ENCODE assay signal across 11 cellular contexts in the genomic region with DNA sequence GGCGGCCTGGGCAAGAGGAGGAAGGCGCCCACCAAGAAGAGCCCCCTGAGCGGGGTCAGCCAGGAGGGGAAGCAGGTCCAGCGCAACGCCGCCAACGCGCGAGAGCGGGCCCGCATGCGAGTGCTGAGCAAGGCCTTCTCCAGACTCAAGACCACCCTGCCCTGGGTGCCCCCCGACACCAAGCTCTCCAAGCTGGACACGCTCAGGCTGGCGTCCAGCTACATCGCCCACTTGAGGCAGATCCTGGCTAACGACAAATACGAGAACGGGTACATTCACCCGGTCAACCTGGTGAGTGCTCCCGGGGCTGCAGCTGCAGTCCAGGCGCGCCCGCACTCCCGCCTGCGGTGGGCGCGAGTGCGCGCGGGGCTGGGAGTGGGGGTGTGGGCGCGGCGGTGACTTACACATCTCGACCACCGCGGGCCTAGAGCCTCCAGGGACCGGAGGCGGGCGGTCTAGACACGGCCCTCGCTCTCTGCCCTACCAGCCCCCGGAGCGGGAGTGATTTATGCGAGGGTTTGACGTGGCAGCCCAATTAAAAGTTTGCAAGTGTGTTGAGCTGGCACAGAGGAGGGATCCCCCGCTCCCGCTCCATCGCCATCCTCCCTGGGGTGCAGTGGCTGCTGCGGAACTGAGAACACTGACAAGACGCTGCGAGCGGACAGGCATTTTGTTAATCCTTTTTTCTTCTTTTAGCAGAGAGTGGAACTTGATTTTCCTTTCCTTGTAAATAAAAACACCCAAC. TPM values are rescaled to one million over a fixed set of nuclear protein-coding genes. Genes with fewer than 3 reads are reported as not detected.
DNase-seq lines count a peak whose midpoint lies in the region; ATAC-seq, FAIRE-seq and TF ChIP-seq lines count a peak whose summit lies in the region.
"Had no signal": no experiment of that assay in that cellular context is flagged by ENCODE, and none has a peak within 500 bp of the region (broad histone marks: within the 10 kb centered on the region; RNA-seq: fewer than 3 reads in every experiment).

No MANE protein-coding gene starts in this region.

- H3K36me3 ChIP-seq in esophagus (ENCODE audit: control insufficient read depth in 2 of 2, insufficient read depth in 2 of 2, low read length in 1 of 2) (no peaks in the 10 kb centered on the region), mucosa of rectum (ENCODE audit: control insufficient read depth in 2 of 2, insufficient read depth in 2 of 2, low read length in 2 of 2) (no peaks in the 10 kb centered on the region), urinary bladder (ENCODE audit: insufficient read depth) (no peaks in the 10 kb centered on the region)
- H3K36me3 ChIP-seq: BLaER1 had no signal

- H3K27ac Mint-ChIP-seq in activated naive CD4-positive, alpha-beta T cell treated with anti-CD3 and anti-CD28 coated beads for 36 hours: no peak overlapping the region

- CTCF ChIA-PET in activated naive CD4-positive, alpha-beta T cell treated with anti-CD3 and anti-CD28 coated beads for 36 hours (lab: Charles Lee): interaction anchor here (1.6 kb wide), 1 partner anchor 27 kb away, joined by 6 read pairs; no protein-coding TSS in a partner anchor

- no peak for FAIRE-seq in GM12891 (lab: Jason Lieb, UNC)

- H3K4me1 Mint-ChIP-seq in activated naive CD4-positive, alpha-beta T cell treated with anti-CD3 and anti-CD28 coated beads for 36 hours (ENCODE audit: low read depth): peaks cover 43% of the 10 kb centered on the region

- H3K9ac ChIP-seq in mucosa of rectum (ENCODE audit: low read depth in 1 of 2, low read length in 2 of 2): peak overlapping the region; percentile 54 to 63
- H3K9ac ChIP-seq: BLaER1 had no signal

- H3K4me3 ChIP-seq in esophagus (ENCODE audit: low read depth in 1 of 2, low read length in 2 of 2) (peak overlapping the region; percentile 43 to 56), mucosa of rectum (ENCODE audit: low read length in 2 of 2) (peak overlapping the region; percentile 66 to 76), urinary bladder (ENCODE audit: low read depth, low read length) (peak overlapping the region; percentile 66)
- H3K4me3 ChIP-seq: BLaER1 had no signal

- DNase-seq in activated naive CD4-positive, alpha-beta T cell treated with anti-CD3 and anti-CD28 coated beads for 36 hours: peak; percentile 30
- DNase-seq in activated naive CD4-positive, alpha-beta T cell treated with anti-CD3 and anti-CD28 coated beads, Interleukin-2, amount 50 U/mL, for 16 hours: no peak
- no peak for DNase-seq in NAMALWA (ENCODE audit: low spot score)
- DNase-seq in GM12891 (ENCODE audit: insufficient read length, low spot score): no peak
- DNase-seq: head of caudate nucleus, NCI-H146 had no signal

- 11 to 12% methylated on average over 53 of the region's 53 CpGs for WGBS in esophagus, 2 donors
- 2% methylated on average over 53 of the region's 53 CpGs for WGBS in urinary bladder

- peaks cover 83% of the 10 kb centered on the region for H3K27me3 Mint-ChIP-seq in activated naive CD4-positive, alpha-beta T cell treated with anti-CD3 and anti-CD28 coated beads for 36 hours (ENCODE audit: low read depth)

- intact Hi-C loops in activated naive CD4-positive, alpha-beta T cell treated with anti-CD3 and anti-CD28 coated beads for 36 hours (cut with micrococcal nuclease): loop anchor here (2.0 to 5.0 kb wide), 2 partner anchors 35 to 647 kb away; partner anchors contain the start of gene EYA4

- H3K27ac ChIP-seq in esophagus (ENCODE audit: low read depth in 2 of 2, low read length in 1 of 2): peak overlapping the region; percentile 81 to 82
- peak overlapping the region; percentile 80 to 85 for H3K27ac ChIP-seq in mucosa of rectum (ENCODE audit: low read depth in 2 of 2, low read length in 2 of 2)
- peak overlapping the region; percentile 86 for H3K27ac ChIP-seq in urinary bladder (ENCODE audit: low read depth)
- H3K27ac ChIP-seq: BLaER1 had no signal

- ATAC-seq in GM18502 (IDR thresholded peaks at IDR 0.05; ENCODE audit: poor library complexity, unreplicated experiment): no peak

- H3K9me3 Mint-ChIP-seq in activated naive CD4-positive, alpha-beta T cell treated with anti-CD3 and anti-CD28 coated beads for 36 hours: no peaks in the 10 kb centered on the region

- peak overlapping the region; percentile 35 for H3K4me3 Mint-ChIP-seq in activated naive CD4-positive, alpha-beta T cell treated with anti-CD3 and anti-CD28 coated beads for 36 hours

- H3K27me3 ChIP-seq in esophagus (ENCODE audit: control insufficient read depth in 1 of 2, insufficient read depth in 2 of 2, low read length in 2 of 2) (peaks cover 0 to 24% of the 10 kb centered on the region in 2 donors), mucosa of rectum (ENCODE audit: control insufficient read depth in 2 of 2, insufficient read depth in 2 of 2, low read length in 2 of 2) (peaks cover 47 to 69% of the 10 kb centered on the region in 2 donors)

- TF ChIP-seq POLR2A in GM12891 (IDR thresholded peaks at IDR 0.05; ENCODE audit: low read depth, low read length): no peak

- peaks cover 0 to 8% of the 10 kb centered on the region in 2 donors for H3K9me3 ChIP-seq in esophagus (ENCODE audit: control insufficient read depth in 2 of 2, insufficient read depth in 1 of 2, low read depth in 1 of 2, low read length in 1 of 2)
- no peaks in the 10 kb centered on the region for H3K9me3 ChIP-seq in mucosa of rectum (ENCODE audit: control insufficient read depth in 2 of 2, low read length in 2 of 2)

- no peaks in the 10 kb centered on the region for H3K36me3 Mint-ChIP-seq in activated naive CD4-positive, alpha-beta T cell treated with anti-CD3 and anti-CD28 coated beads for 36 hours (ENCODE audit: low read depth)

- H3K4me1 ChIP-seq in esophagus (ENCODE audit: control insufficient read depth in 2 of 2, insufficient read depth in 2 of 2, low read length in 1 of 2) (peaks cover 0 to 4% of the 10 kb centered on the region in 2 donors), mucosa of rectum (ENCODE audit: control insufficient read depth in 2 of 2, insufficient read depth in 2 of 2, low read length in 2 of 2) (peaks cover 6 to 7% of the 10 kb centered on the region in 2 donors), urinary bladder (ENCODE audit: insufficient read depth) (no peaks in the 10 kb centered on the region)
- H3K4me1 ChIP-seq: BLaER1 had no signal

TF ChIP-seq in GM12891, 5 proteins besides CTCF, POLR2A, EP300 and RAD21:
- TF ChIP-seq PAX5 (IDR thresholded peaks at IDR 0.05; ENCODE audit: insufficient read depth, low read length, severe bottlenecking) (no peak), POLR2AphosphoS5 (IDR thresholded peaks at IDR 0.05; ENCODE audit: low read depth, low read length) (no peak), TAF1 (IDR thresholded peaks at IDR 0.05; ENCODE audit: low read depth, low read length) (no peak), POU2F2 (IDR thresholded peaks at IDR 0.05; ENCODE audit: low read depth, low read length) (no peak), SPI1 (IDR thresholded peaks at IDR 0.05; ENCODE audit: low read depth, low read length) (no peak)

RNA-seq across cellular contexts. Expression of gene TCF21, which starts 0.8 kb away (rescaled TPM):
- not detected for total RNA-seq in activated naive CD4-positive, alpha-beta T cell treated with anti-CD3 and anti-CD28 coated beads for 36 hours
- polyA plus RNA-seq in esophagus (1 to 10 TPM; 1.2 to 1.9 TPM), urinary bladder (25.6 TPM)
- 25.3 TPM for total RNA-seq in urinary bladder
- not detected for polyA plus RNA-seq in GM12891 (2012; ENCODE audit: low read depth, missing spikeins)

Comparison
In these comparisons a context has a peak if more than half of its experiments do, and no peak if none do; other contexts are left out.
1. RNA of gene TCF21, which starts 0.8 kb away (total RNA-seq): 25.3 TPM in urinary bladder (single experiment); not detected in activated naive CD4-positive, alpha-beta T cell treated with anti-CD3 and anti-CD28 coated beads for 36 hours; every median in the first group is over 10 times any median in the second.
2. Peak in every context shown above with its lines, with median percentiles within 50 percentile points of each other: H3K27ac ChIP-seq and H3K4me3 ChIP-seq.